In the genomic region with DNA sequence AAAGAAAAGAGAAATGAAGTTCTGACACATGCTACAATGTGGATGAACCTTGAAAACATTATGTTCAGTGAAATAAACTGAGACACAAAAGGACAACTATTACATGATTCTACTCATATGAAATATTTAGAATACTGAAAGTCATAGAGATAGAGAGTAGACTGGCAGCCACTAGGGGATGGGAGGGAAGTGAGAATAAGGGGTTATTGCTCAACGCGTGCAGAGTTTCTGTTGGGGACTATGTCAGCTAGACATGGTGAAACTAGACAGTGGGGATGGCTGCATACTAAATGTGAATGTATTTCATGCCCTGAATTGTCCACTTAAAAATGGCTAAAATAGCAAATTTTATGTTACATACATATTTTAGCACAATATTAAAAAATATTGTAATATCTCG, we compare ENCODE assay signal across 10 cellular contexts.
A peak's percentile ranks its signal among the peaks of the same experiment; 100 is the strongest.
DNase-seq lines count a peak whose midpoint lies in the region; ATAC-seq and TF ChIP-seq lines count a peak whose summit lies in the region.
"Had no signal": no experiment of that assay in that cellular context is flagged by ENCODE, and none has a peak within 500 bp of the region (broad histone marks: within the 10 kb centered on the region; RNA-seq: fewer than 3 reads in every experiment).

No MANE protein-coding gene starts in this region.

- H3K27ac ChIP-seq in PC-3 (ENCODE audit: low read length) (no peak overlapping the region), dorsolateral prefrontal cortex (no peak overlapping the region)

- no TSS peak for BruUV-seq in PC-3 (replicated peaks; lab: Mats Ljungman, UMichigan)

- POLR2A ChIA-PET in PC-3 (lab: Charles Lee; ENCODE audit: unreplicated experiment), result no interaction called here

- H3K36me3 ChIP-seq in PC-3 (ENCODE audit: low read depth, low read length), result no peaks in the 10 kb centered on the region
- no peaks in the 10 kb centered on the region for H3K36me3 ChIP-seq in mucosa of descending colon (ENCODE audit: low read depth)

- no peak overlapping the region for H3K27ac Mint-ChIP-seq in immature natural killer cell
- H3K27ac Mint-ChIP-seq: activated CD4-positive, alpha-beta T cell treated with anti-CD3 and anti-CD28 coated beads for 36 hours; progenitor cell of endocrine pancreas had no signal

- no peak for DNase-seq in PC-3
- DNase-seq in immature natural killer cell, result no peak
- DNase-seq in activated CD4-positive, alpha-beta T cell treated with anti-CD3 and anti-CD28 coated beads, Interleukin-2, amount 50 U/mL, for 4 hours, result no peak
- DNase-seq in dorsolateral prefrontal cortex, result no peak
- DNase-seq in mucosa of descending colon, result no peak
- DNase-seq: activated CD4-positive, alpha-beta T cell treated with anti-CD3 and anti-CD28 coated beads for 36 hours had no signal

- H3K4me3 Mint-ChIP-seq in immature natural killer cell, result no peak overlapping the region
- H3K4me3 Mint-ChIP-seq: activated CD4-positive, alpha-beta T cell treated with anti-CD3 and anti-CD28 coated beads for 36 hours had no signal

- no peaks in the 10 kb centered on the region for H3K36me3 Mint-ChIP-seq in immature natural killer cell

- H3K4me1 ChIP-seq in PC-3 (ENCODE audit: insufficient read depth, low read length) (no peaks in the 10 kb centered on the region), mucosa of descending colon (ENCODE audit: low read depth) (no peaks in the 10 kb centered on the region)

- CTCF ChIA-PET in PC-3 (lab: Charles Lee), result no interaction called here

- peak; percentile 55 for TF ChIP-seq CTCF in GM12873 (IDR thresholded peaks at IDR 0.05; ENCODE audit: insufficient read depth, low read depth, low read length, missing control alignments)
- 0 out of 2 replicates have a peak, but pooled peaks have one; percentile 10 for TF ChIP-seq CTCF in PC-3 (conservative IDR thresholded peaks at IDR 0.05; ENCODE audit: low read depth, low read length)
- peak in 1 of 56 donors; percentile 6 for TF ChIP-seq CTCF in dorsolateral prefrontal cortex (IDR thresholded peaks at IDR 0.05 in 54 of 56, conservative IDR thresholded peaks at IDR 0.05 in 2 of 56; ENCODE audit: low read depth in 1 of 56, partially characterized antibody in 56 of 56)
- TF ChIP-seq CTCF in mucosa of descending colon (IDR thresholded peaks at IDR 0.05), result no peak

- no peaks in the 10 kb centered on the region for H3K79me2 ChIP-seq in PC-3 (ENCODE audit: low read length)

- H3F3A ChIP-seq in PC-3 (ENCODE audit: low read length, unreplicated experiment), result no peaks in the 10 kb centered on the region

- H3K9me3 ChIP-seq in PC-3 (ENCODE audit: low read length) (no peaks in the 10 kb centered on the region), mucosa of descending colon (peaks cover 5% of the 10 kb centered on the region)

- no peak overlapping the region for H3K4me2 ChIP-seq in PC-3 (ENCODE audit: low read length)

- no peaks in the 10 kb centered on the region for H4K20me1 ChIP-seq in PC-3 (ENCODE audit: low read length)

- no peaks in the 10 kb centered on the region for H3K4me1 Mint-ChIP-seq in immature natural killer cell
- H3K4me1 Mint-ChIP-seq: activated CD4-positive, alpha-beta T cell treated with anti-CD3 and anti-CD28 coated beads for 36 hours had no signal

- H2AFZ ChIP-seq in PC-3 (ENCODE audit: low read length), result no peak overlapping the region

- H3K27me3 ChIP-seq in PC-3 (ENCODE audit: low read length), result no peaks in the 10 kb centered on the region
- no peaks in the 10 kb centered on the region for H3K27me3 ChIP-seq in dorsolateral prefrontal cortex

- H3K27me3 Mint-ChIP-seq in immature natural killer cell (ENCODE audit: low read depth in 3 of 3), result peaks cover 0 to 3% (median 0%) of the 10 kb centered on the region in 3 donors
- H3K27me3 Mint-ChIP-seq: activated CD4-positive, alpha-beta T cell treated with anti-CD3 and anti-CD28 coated beads for 36 hours; progenitor cell of endocrine pancreas had no signal

- intact Hi-C loops in PC-3 (cut with micrococcal nuclease) (no loop called here), dorsolateral prefrontal cortex (cut with DNase I) (no loop called here), mucosa of descending colon (cut with DNase I, micrococcal nuclease) (no loop called here)

- no peak overlapping the region for H3K9ac ChIP-seq in PC-3 (ENCODE audit: low read length)

- ATAC-seq in GM19467 (IDR thresholded peaks at IDR 0.05; ENCODE audit: unreplicated experiment), result peak; percentile 86
- ATAC-seq in HG03066 (IDR thresholded peaks at IDR 0.05; ENCODE audit: low read depth, unreplicated experiment), result peak; percentile 85
- no peak for ATAC-seq in PC-3
- no peak for ATAC-seq in mucosa of descending colon
- ATAC-seq: activated CD4-positive, alpha-beta T cell treated with anti-CD3 and anti-CD28 coated beads for 36 hours had no signal

- peaks cover 0 to 3% (median 2%) of the 10 kb centered on the region in 6 donors for H3K9me3 Mint-ChIP-seq in immature natural killer cell

- no peak overlapping the region for H3K4me3 ChIP-seq in PC-3 (ENCODE audit: low read length)
- no peak overlapping the region for H3K4me3 ChIP-seq in dorsolateral prefrontal cortex
- no peak overlapping the region for H3K4me3 ChIP-seq in mucosa of descending colon

- no peaks in the 10 kb centered on the region for H3K9me2 ChIP-seq in PC-3 (replicated peaks; ENCODE audit: low read length)

Comparison
In these comparisons a context has a peak if more than half of its experiments do, and no peak if none do; other contexts are left out.
1. ATAC-seq: peak in GM19467 (single experiment) and HG03066 (single experiment); none in PC-3 (single experiment) and mucosa of descending colon (single experiment).